6 cellular contexts compared by ENCODE assay signal in the genomic region with DNA sequence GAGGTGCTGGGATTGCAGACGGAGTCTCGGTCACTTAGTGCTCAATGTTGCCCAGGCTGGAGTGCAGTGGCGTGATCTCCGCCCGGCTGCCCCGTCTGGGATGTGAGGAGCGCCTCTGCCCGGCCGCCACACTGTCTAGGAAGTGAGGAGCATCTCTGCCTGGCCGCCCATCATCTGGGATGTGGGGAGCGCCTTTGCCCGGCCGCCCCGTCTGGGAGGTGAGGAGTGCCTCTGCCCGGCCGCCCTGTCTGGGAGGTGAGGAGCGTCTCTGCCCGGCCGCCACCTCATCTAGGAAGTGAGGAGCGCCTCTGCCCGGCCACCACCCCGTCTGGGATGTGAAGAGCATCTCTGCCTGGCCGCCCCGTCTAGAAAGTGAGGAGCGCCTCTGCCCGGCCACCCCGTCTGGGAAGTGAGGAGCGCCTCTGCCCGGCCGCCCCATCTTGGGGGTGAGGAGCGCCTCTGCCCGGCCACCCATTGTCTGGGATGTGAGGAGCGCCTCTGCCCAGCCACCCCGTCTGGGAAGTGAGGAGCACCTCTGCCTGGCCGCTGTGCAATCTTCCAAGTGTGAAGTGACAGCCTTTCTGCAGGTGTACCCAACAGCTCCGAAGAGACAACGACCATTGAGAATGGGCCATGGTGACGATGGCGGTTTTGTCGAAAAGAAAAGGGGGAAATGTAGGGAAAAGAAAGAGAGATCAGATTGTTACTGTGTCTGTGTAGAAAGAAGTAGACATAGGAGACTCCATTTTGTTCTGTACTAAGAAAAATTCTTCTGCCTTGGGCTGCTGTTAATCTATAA. TPM values are rescaled to one million over a fixed set of nuclear protein-coding genes. Genes with fewer than 3 reads are reported as not detected.
"Had no signal": no experiment of that assay in that cellular context is flagged by ENCODE, and none has a peak within 500 bp of the region (broad histone marks: within the 10 kb centered on the region; RNA-seq: fewer than 3 reads in every experiment).

No MANE protein-coding gene starts in this region.

RNA-seq across cellular contexts. Expression of a gene that starts 46.0 kb away (rescaled TPM):
- total RNA-seq: GM23248, GM23338, H1, H4, H9, HFFc6 had no signal
- polyA plus RNA-seq: H1 had no signal
